In genomic region chr18:44736664-44737063, GRCh38 we compare ENCODE assay signal across 29 cellular contexts. TPM values are rescaled to one million over a fixed set of nuclear protein-coding genes. Genes with fewer than 3 reads are reported as not detected.
DNase-seq lines count a peak whose midpoint lies in the region; ATAC-seq and TF ChIP-seq lines count a peak whose summit lies in the region.
"Had no signal": no experiment of that assay in that cellular context is flagged by ENCODE, and none has a peak within 500 bp of the region (broad histone marks: within the 10 kb centered on the region; RNA-seq: fewer than 3 reads in every experiment).

No MANE protein-coding gene starts in this region.

- 85 to 97% methylated on average over 2 of the region's 2 CpGs for WGBS in upper lobe of left lung, 2 donors
- 94 to 97% methylated on average over 2 of the region's 2 CpGs for WGBS in aorta, 2 donors

- no peaks in the 10 kb centered on the region for H3K27me3 Mint-ChIP-seq in neural crest cell (ENCODE audit: low read depth)

- peak overlapping the region; percentile 1 to 44 for H3K27ac ChIP-seq in uterus
- H3K27ac ChIP-seq in upper lobe of left lung = no peak overlapping the region
- H3K27ac ChIP-seq in aorta (ENCODE audit: low read depth in 1 of 2, low read length in 2 of 2) = no peak overlapping the region
- H3K27ac ChIP-seq: right lobe of liver, SJSA1, upper lobe of right lung had no signal

- ATAC-seq in GM19452 (IDR thresholded peaks at IDR 0.05; ENCODE audit: unreplicated experiment) (no peak), upper lobe of left lung (ENCODE audit: low FRiP score in 2 of 2) (no peak), aorta (ENCODE audit: low FRiP score) (no peak), HG03354 (IDR thresholded peaks at IDR 0.05; ENCODE audit: poor library complexity, severe bottlenecking, unreplicated experiment) (no peak)
- ATAC-seq: activated CD4-positive, alpha-beta T cell treated with anti-CD3 and anti-CD28 coated beads for 36 hours; activated CD8-positive, alpha-beta T cell treated with anti-CD3 and anti-CD28 coated beads for 36 hours; HepG2; left colon; upper lobe of right lung had no signal

- H3K27me3 ChIP-seq in uterus (no peaks in the 10 kb centered on the region), upper lobe of left lung (no peaks in the 10 kb centered on the region), aorta (ENCODE audit: control insufficient read depth in 1 of 2, insufficient read depth in 2 of 2, low read length in 1 of 2) (no peaks in the 10 kb centered on the region)
- H3K27me3 ChIP-seq: right lobe of liver, SJSA1, upper lobe of right lung had no signal

- no peak overlapping the region for H3K4me3 Mint-ChIP-seq in neural crest cell
- H3K4me3 Mint-ChIP-seq: activated CD4-positive, alpha-beta T cell treated with anti-CD3 and anti-CD28 coated beads for 36 hours; activated CD8-positive, alpha-beta T cell treated with anti-CD3 and anti-CD28 coated beads for 36 hours; activated T-helper 1 cell treated with anti-CD3 and anti-CD28 coated beads, Interleukin-12 subunit alpha, Interleukin-12 subunit beta, Interleukin-2, Interleukin-4 antibody, amounts not matched to agents 30 ng/mL and 10 ng/mL and 1 ng/mL, durations not matched to agents 14 hours and 24 hours and 36 hours had no signal

- H3K9me3 ChIP-seq in uterus = no peaks in the 10 kb centered on the region
- no peaks in the 10 kb centered on the region for H3K9me3 ChIP-seq in upper lobe of left lung
- H3K9me3 ChIP-seq in aorta (ENCODE audit: control insufficient read depth, low read length) = no peaks in the 10 kb centered on the region
- H3K9me3 ChIP-seq: HAP-1, right lobe of liver, SJSA1, upper lobe of right lung had no signal

- TF ChIP-seq POLR2A in erythroblast (IDR thresholded peaks at IDR 0.05; ENCODE audit: low read length) (no peak), uterus (IDR thresholded peaks at IDR 0.05) (no peak), upper lobe of left lung (IDR thresholded peaks at IDR 0.05) (no peak)

- peak overlapping the region; percentile 45 for H3K27ac Mint-ChIP-seq in neural crest cell (ENCODE audit: unreplicated experiment)
- H3K27ac Mint-ChIP-seq: activated CD4-positive, alpha-beta T cell treated with anti-CD3 and anti-CD28 coated beads for 36 hours; activated CD8-positive, alpha-beta T cell treated with anti-CD3 and anti-CD28 coated beads for 36 hours; activated T-helper 1 cell treated with anti-CD3 and anti-CD28 coated beads, Interleukin-12 subunit alpha, Interleukin-12 subunit beta, Interleukin-2, Interleukin-4 antibody, amounts not matched to agents 30 ng/mL and 10 ng/mL and 1 ng/mL, durations not matched to agents 14 hours and 24 hours and 36 hours had no signal

- intact Hi-C loops in uterus (cut with DNase I; ENCODE audit: low total_unique reads) = no loop called here
- intact Hi-C loops in aorta (cut with DNase I) = no loop called here

- no peak overlapping the region for H3K4me3 ChIP-seq in uterus
- H3K4me3 ChIP-seq in upper lobe of left lung = no peak overlapping the region
- no peak overlapping the region for H3K4me3 ChIP-seq in aorta (ENCODE audit: low read length in 2 of 2)
- H3K4me3 ChIP-seq: HAP-1, right lobe of liver, SJSA1, upper lobe of right lung had no signal

- peaks cover 62% of the 10 kb centered on the region for H3K4me1 Mint-ChIP-seq in neural crest cell

- peaks cover 13% of the 10 kb centered on the region for H3K36me3 Mint-ChIP-seq in neural crest cell (ENCODE audit: low read depth)

- H3K36me3 ChIP-seq in uterus (no peaks in the 10 kb centered on the region), upper lobe of left lung (no peaks in the 10 kb centered on the region), aorta (ENCODE audit: control insufficient read depth in 1 of 2, insufficient read depth in 2 of 2, low read length in 1 of 2) (no peaks in the 10 kb centered on the region)
- H3K36me3 ChIP-seq: HAP-1, right lobe of liver, upper lobe of right lung had no signal

- TF ChIP-seq EP300 in upper lobe of left lung (IDR thresholded peaks at IDR 0.05) = no peak

- H3K9me3 Mint-ChIP-seq in neural crest cell = no peaks in the 10 kb centered on the region
- H3K9me3 Mint-ChIP-seq: activated CD8-positive, alpha-beta T cell treated with anti-CD3 and anti-CD28 coated beads for 36 hours; activated T-helper 1 cell treated with anti-CD3 and anti-CD28 coated beads, Interleukin-12 subunit alpha, Interleukin-12 subunit beta, Interleukin-2, Interleukin-4 antibody, amounts not matched to agents 30 ng/mL and 10 ng/mL and 1 ng/mL, durations not matched to agents 14 hours and 24 hours and 36 hours had no signal

- no peak for TF ChIP-seq CTCF in neural crest cell (conservative IDR thresholded peaks at IDR 0.05)
- no peak for TF ChIP-seq CTCF in uterus (IDR thresholded peaks at IDR 0.05)
- no peak for TF ChIP-seq CTCF in upper lobe of left lung (IDR thresholded peaks at IDR 0.05)

- DNase-seq in OCI-M1 (lab: John Stamatoyannopoulos, UW) (peak; percentile 35), erythroblast (lab: John Stamatoyannopoulos, UW) (peak; percentile 31 to 34), neural crest cell (ENCODE audit: low read depth, low spot score) (no peak), uterus (no peak), upper lobe of left lung (no peak), aorta (no peak)
- DNase-seq: activated CD4-positive, alpha-beta T cell treated with anti-CD3 and anti-CD28 coated beads for 36 hours; activated CD8-positive, alpha-beta memory T cell treated with anti-CD3 and anti-CD28 coated beads, Interleukin-2, amount 50 U/mL, for 48 hours; activated CD8-positive, alpha-beta T cell treated with anti-CD3 and anti-CD28 coated beads for 36 hours; activated naive CD4-positive, alpha-beta T cell treated with Interleukin-2 at 50 U/mL for 16 hours; EL; Kasumi-1; left colon; NCI-H146; NCI-H345; NCI-H748 treated with DMSO at 0.1 percent for 48 hours; posterior cingulate gyrus; right lobe of liver; RPMI8226; stimulated activated CD4-positive, alpha-beta T cell treated with anti-CD3 and anti-CD28 coated beads, Interleukin-12 subunit alpha, Interleukin-12 subunit beta, amount 100 ng/mL, for 4 hours; stimulated activated CD4-positive, alpha-beta T cell treated with anti-CD3 and anti-CD28 coated beads, Interleukin-4, amount 100 ng/mL, for 1 hour; T1000; upper lobe of right lung had no signal

- H3K4me1 ChIP-seq in uterus (no peaks in the 10 kb centered on the region), upper lobe of left lung (peaks cover 0 to 13% (median 2%) of the 10 kb centered on the region in 4 donors), aorta (ENCODE audit: control insufficient read depth in 1 of 2, insufficient read depth in 2 of 2, low read length in 2 of 2) (no peaks in the 10 kb centered on the region)
- H3K4me1 ChIP-seq: HAP-1, upper lobe of right lung had no signal

RNA-seq across cellular contexts. Expression of gene SETBP1, which starts 56.0 kb away (rescaled TPM):
- total RNA-seq in neural crest cell (38.9 and 39.3 TPM in 2 replicates), uterus (10 to 100 TPM; 16.8 to 74.0 (median 36.9) TPM), upper lobe of left lung (10 to 100 TPM; 11.7 to 38.8 (median 16.6) TPM), aorta (10 to 100 TPM; 42.4 to 85.0 TPM)
- polyA plus RNA-seq in aorta = 1 to 10 TPM; 1.3 to 5.8 TPM

Comparison
In these comparisons a context has a peak if more than half of its experiments do, and no peak if none do; other contexts are left out.
1. DNase-seq: peak in OCI-M1 (single experiment) and erythroblast (2 of 2); none in neural crest cell (single experiment), uterus (0 of 2), upper lobe of left lung (0 of 2) and aorta (0 of 2).
2. H3K27ac ChIP-seq: peak in uterus (2 of 2); none in upper lobe of left lung (0 of 4) and aorta (0 of 2).